In the genomic region with DNA sequence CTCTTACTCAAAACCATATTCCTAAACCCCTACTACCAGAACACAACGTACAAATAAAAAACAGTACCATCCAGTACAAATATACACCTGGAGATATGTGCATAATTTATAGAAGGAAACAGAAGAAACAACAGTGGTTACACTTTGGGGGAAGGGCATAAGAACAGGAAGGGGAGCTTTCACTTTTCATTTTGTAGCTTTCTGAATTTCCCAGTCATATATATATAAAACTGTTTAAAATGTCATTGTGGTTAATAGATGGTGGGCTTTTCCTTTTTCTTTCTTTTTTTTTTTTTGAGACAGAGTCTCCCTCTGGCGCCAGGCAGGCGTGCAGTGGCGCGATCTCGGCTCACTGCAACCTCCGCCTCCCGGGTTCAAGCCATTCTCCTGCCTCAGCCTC, we compare ENCODE assay signal across 9 cellular contexts. TPM values are rescaled to one million over a fixed set of nuclear protein-coding genes. Genes with fewer than 3 reads are reported as not detected.
DNase-seq lines count a peak whose midpoint lies in the region; ATAC-seq and TF ChIP-seq lines count a peak whose summit lies in the region.
"Had no signal": no experiment of that assay in that cellular context is flagged by ENCODE, and none has a peak within 500 bp of the region (broad histone marks: within the 10 kb centered on the region; RNA-seq: fewer than 3 reads in every experiment).

No MANE protein-coding gene starts in this region.

- H3K4me3 Mint-ChIP-seq in activated CD4-positive, alpha-beta T cell treated with anti-CD3 and anti-CD28 coated beads for 36 hours = peak overlapping the region; percentile 62
- H3K4me3 Mint-ChIP-seq in activated naive CD8-positive, alpha-beta T cell treated with anti-CD3 and anti-CD28 coated beads for 36 hours = peak overlapping the region; percentile 69
- peak overlapping the region; percentile 63 for H3K4me3 Mint-ChIP-seq in stimulated activated effector memory CD8-positive, alpha-beta T cell treated with anti-CD3 and anti-CD28 coated beads, Interleukin-12 subunit alpha, Interleukin-12 subunit beta, amount 100 ng/mL, for 72 hours

- no peaks in the 10 kb centered on the region for H3K27me3 Mint-ChIP-seq in activated CD4-positive, alpha-beta T cell treated with anti-CD3 and anti-CD28 coated beads for 36 hours
- no peaks in the 10 kb centered on the region for H3K27me3 Mint-ChIP-seq in activated naive CD8-positive, alpha-beta T cell treated with anti-CD3 and anti-CD28 coated beads for 36 hours
- H3K27me3 Mint-ChIP-seq: progenitor cell of endocrine pancreas had no signal

- no peaks in the 10 kb centered on the region for H3K4me1 ChIP-seq in adrenal gland (replicated peaks in 1 of 2)

- 57 to 83% (median 75%) methylated on average over 8 of the region's 8 CpGs for WGBS in adrenal gland, 4 donors

- peak; percentile 81 for ATAC-seq in activated CD4-positive, alpha-beta T cell treated with anti-CD3 and anti-CD28 coated beads for 36 hours
- ATAC-seq in HG03432 (IDR thresholded peaks at IDR 0.05; ENCODE audit: unreplicated experiment) (peak; percentile 61), GM18520 (IDR thresholded peaks at IDR 0.05; ENCODE audit: unreplicated experiment) (no peak), GM19395 (IDR thresholded peaks at IDR 0.05; ENCODE audit: unreplicated experiment) (no peak)
- no peak for ATAC-seq in stimulated activated effector memory CD8-positive, alpha-beta T cell treated with anti-CD3 and anti-CD28 coated beads, Interleukin-12 subunit alpha, Interleukin-12 subunit beta, amount 100 ng/mL, for 72 hours

- no peak overlapping the region for H3K4me3 ChIP-seq in adrenal gland

- no peak for TF ChIP-seq POLR2A in adrenal gland (IDR thresholded peaks at IDR 0.05)

- CTCF ChIA-PET in activated CD4-positive, alpha-beta T cell treated with anti-CD3 and anti-CD28 coated beads for 36 hours (lab: Charles Lee) = interaction anchor here (0.6 to 2.5 kb wide), 7 partner anchors 9 to 538 kb away, joined by 3 to 9 read pairs (median 4); no protein-coding TSS in a partner anchor

- H3K4me1 Mint-ChIP-seq in activated CD4-positive, alpha-beta T cell treated with anti-CD3 and anti-CD28 coated beads for 36 hours = peaks cover 27% of the 10 kb centered on the region
- H3K4me1 Mint-ChIP-seq in activated naive CD8-positive, alpha-beta T cell treated with anti-CD3 and anti-CD28 coated beads for 36 hours = peaks cover 32% of the 10 kb centered on the region
- H3K4me1 Mint-ChIP-seq in stimulated activated effector memory CD8-positive, alpha-beta T cell treated with anti-CD3 and anti-CD28 coated beads, Interleukin-12 subunit alpha, Interleukin-12 subunit beta, amount 100 ng/mL, for 72 hours = peaks cover 30% of the 10 kb centered on the region

- no peaks in the 10 kb centered on the region for H3K9me3 Mint-ChIP-seq in activated CD4-positive, alpha-beta T cell treated with anti-CD3 and anti-CD28 coated beads for 36 hours (ENCODE audit: low read depth)
- H3K9me3 Mint-ChIP-seq in activated naive CD8-positive, alpha-beta T cell treated with anti-CD3 and anti-CD28 coated beads for 36 hours = no peaks in the 10 kb centered on the region
- no peaks in the 10 kb centered on the region for H3K9me3 Mint-ChIP-seq in stimulated activated effector memory CD8-positive, alpha-beta T cell treated with anti-CD3 and anti-CD28 coated beads, Interleukin-12 subunit alpha, Interleukin-12 subunit beta, amount 100 ng/mL, for 72 hours

- intact Hi-C loops in activated CD4-positive, alpha-beta T cell treated with anti-CD3 and anti-CD28 coated beads for 36 hours (cut with DNase I, micrococcal nuclease) = no loop called here
- intact Hi-C loops in adrenal gland (cut with DNase I) = no loop called here

- H3K36me3 Mint-ChIP-seq in activated CD4-positive, alpha-beta T cell treated with anti-CD3 and anti-CD28 coated beads for 36 hours (ENCODE audit: low read depth) = no peaks in the 10 kb centered on the region
- no peaks in the 10 kb centered on the region for H3K36me3 Mint-ChIP-seq in activated naive CD8-positive, alpha-beta T cell treated with anti-CD3 and anti-CD28 coated beads for 36 hours
- H3K36me3 Mint-ChIP-seq in stimulated activated effector memory CD8-positive, alpha-beta T cell treated with anti-CD3 and anti-CD28 coated beads, Interleukin-12 subunit alpha, Interleukin-12 subunit beta, amount 100 ng/mL, for 72 hours = no peaks in the 10 kb centered on the region

- peak overlapping the region; percentile 78 for H3K27ac Mint-ChIP-seq in activated CD4-positive, alpha-beta T cell treated with anti-CD3 and anti-CD28 coated beads for 36 hours
- peak overlapping the region; percentile 92 for H3K27ac Mint-ChIP-seq in activated naive CD8-positive, alpha-beta T cell treated with anti-CD3 and anti-CD28 coated beads for 36 hours
- H3K27ac Mint-ChIP-seq in stimulated activated effector memory CD8-positive, alpha-beta T cell treated with anti-CD3 and anti-CD28 coated beads, Interleukin-12 subunit alpha, Interleukin-12 subunit beta, amount 100 ng/mL, for 72 hours = no peak overlapping the region
- H3K27ac Mint-ChIP-seq: progenitor cell of endocrine pancreas had no signal

- no peaks in the 10 kb centered on the region for H3K27me3 ChIP-seq in adrenal gland

- POLR2A ChIA-PET in activated CD4-positive, alpha-beta T cell treated with anti-CD3 and anti-CD28 coated beads for 36 hours (lab: Charles Lee) = interaction anchor here (0.6 to 1.0 kb wide), 2 partner anchors 27 to 30 kb away, joined by 3 to 4 read pairs; no protein-coding TSS in a partner anchor

- no peaks in the 10 kb centered on the region for H3K9me3 ChIP-seq in adrenal gland (replicated peaks in 1 of 3)

- TF ChIP-seq CTCF in adrenal gland (IDR thresholded peaks at IDR 0.05) = no peak

- H3K27ac ChIP-seq in adrenal gland = no peak overlapping the region

- H3K36me3 ChIP-seq in adrenal gland (replicated peaks in 1 of 2) = no peaks in the 10 kb centered on the region

- DNase-seq in activated CD4-positive, alpha-beta T cell treated with anti-CD3 and anti-CD28 coated beads for 36 hours = no peak
- no peak for DNase-seq in activated CD4-positive, alpha-beta T cell treated with anti-CD3 and anti-CD28 coated beads for 4 hours
- DNase-seq in activated naive CD8-positive, alpha-beta T cell treated with anti-CD3 and anti-CD28 coated beads for 36 hours = peak; percentile 20
- no peak for DNase-seq in stimulated activated effector memory CD8-positive, alpha-beta T cell treated with anti-CD3 and anti-CD28 coated beads, Interleukin-12 subunit alpha, Interleukin-12 subunit beta, amount 100 ng/mL, for 72 hours (ENCODE audit: low spot score in 2 of 2)
- DNase-seq in adrenal gland = no peak

RNA-seq across cellular contexts. Expression of a gene that starts 47.2 kb away (rescaled TPM):
- total RNA-seq in activated CD4-positive, alpha-beta T cell treated with anti-CD3 and anti-CD28 coated beads for 36 hours = 10 to 100 TPM; 97.7 to 98.4 TPM
- 100 to 1,000 TPM; 116 to 120 TPM for total RNA-seq in activated naive CD8-positive, alpha-beta T cell treated with anti-CD3 and anti-CD28 coated beads for 36 hours
- 100 to 1,000 TPM in 1 of 8 donors, 10 to 100 TPM in 7; 65.3 to 120 (median 79.8) TPM for total RNA-seq in adrenal gland
- polyA plus RNA-seq in adrenal gland = 10 to 100 TPM; 31.7 to 68.7 (median 32.6) TPM

Comparison
In these comparisons a context has a peak if more than half of its experiments do, and no peak if none do; other contexts are left out.
1. ATAC-seq: peak in activated CD4-positive, alpha-beta T cell treated with anti-CD3 and anti-CD28 coated beads for 36 hours (single experiment) and HG03432 (single experiment); none in stimulated activated effector memory CD8-positive, alpha-beta T cell treated with anti-CD3 and anti-CD28 coated beads, Interleukin-12 subunit alpha, Interleukin-12 subunit beta, amount 100 ng/mL, for 72 hours (single experiment), GM18520 (single experiment) and GM19395 (single experiment).
2. Peak in every context shown above with its lines, with median percentiles within 50 percentile points of each other: H3K4me3 Mint-ChIP-seq.